In the genomic region with DNA sequence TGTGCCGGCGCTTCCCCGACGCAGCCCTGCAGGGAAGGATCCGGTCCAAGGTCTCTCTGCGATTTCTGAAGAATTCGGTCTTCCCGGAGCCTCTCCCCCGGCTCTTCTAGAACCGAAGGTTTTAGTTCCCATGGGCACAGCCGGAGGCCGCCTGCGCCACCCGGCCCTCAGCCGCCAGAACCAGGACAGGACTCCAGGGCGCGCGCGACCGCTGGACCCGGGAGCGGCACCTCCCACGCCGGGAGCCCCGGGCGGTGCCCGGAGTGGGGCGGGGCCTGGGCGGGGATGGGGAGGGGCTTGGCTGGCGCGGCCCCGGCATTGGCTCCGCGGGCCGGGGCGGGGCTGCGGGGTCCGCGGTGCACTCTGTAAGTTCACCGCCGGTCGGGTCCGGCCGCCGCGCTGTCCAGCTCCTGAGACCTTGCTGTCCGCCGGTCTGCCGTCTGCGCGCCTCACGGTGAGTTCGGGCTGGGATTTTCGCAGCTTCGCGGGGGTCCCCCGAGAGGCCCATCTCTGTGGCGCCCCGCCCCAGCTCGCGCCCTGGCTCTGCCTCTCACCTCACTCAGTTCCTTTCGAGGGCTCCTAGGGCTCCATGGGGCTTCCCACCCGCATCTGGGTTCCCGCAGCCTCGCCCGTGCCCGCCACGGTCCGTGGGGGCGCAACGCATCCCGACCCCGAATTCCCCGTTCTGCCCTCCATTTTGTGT, we compare ENCODE assay signal across 8 cellular contexts. TPM values are rescaled to one million over a fixed set of nuclear protein-coding genes. Genes with fewer than 3 reads are reported as not detected.
DNase-seq lines count a peak whose midpoint lies in the region; ATAC-seq and TF ChIP-seq lines count a peak whose summit lies in the region.

A gene with protein sequence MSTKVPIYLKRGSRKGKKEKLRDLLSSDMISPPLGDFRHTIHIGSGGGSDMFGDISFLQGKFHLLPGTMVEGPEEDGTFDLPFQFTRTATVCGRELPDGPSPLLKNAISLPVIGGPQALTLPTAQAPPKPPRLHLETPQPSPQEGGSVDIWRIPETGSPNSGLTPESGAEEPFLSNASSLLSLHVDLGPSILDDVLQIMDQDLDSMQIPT (plus strand): TSS at position 366 of the 703 bp plus-strand sequence. CDS start 6,033 bp downstream, outside the sequence.

- POLR2A ChIA-PET in OCI-LY7 (lab: Charles Lee), result interaction anchor here (1.2 to 2.9 kb wide), 2 partner anchors 19 to 23 kb away, joined by 3 to 8 read pairs; a partner anchor contains a TSS

- H2AFZ ChIP-seq in OCI-LY7 (ENCODE audit: low read length), result peak within 1 kb of the TSS; percentile 54

- no peak for TF ChIP-seq CTCF in OCI-LY7 (conservative IDR thresholded peaks at IDR 0.05; ENCODE audit: low read length)
- TF ChIP-seq CTCF in esophagus muscularis mucosa (IDR thresholded peaks at IDR 0.05), result peak in 1 of 3 experiments; percentile 4

- no peaks in the 10 kb centered on the region for H4K20me1 ChIP-seq in OCI-LY7 (ENCODE audit: insufficient read depth, low read length)

- peak within 1 kb of the TSS; percentile 74 for H3K4me3 ChIP-seq in OCI-LY7 (ENCODE audit: low read depth, low read length, poor library complexity, severe bottlenecking)
- H3K4me3 ChIP-seq in esophagus muscularis mucosa, result peak within 1 kb of the TSS; percentile 87 to 100 (median 88)
- H3K4me3 ChIP-seq in muscle layer of duodenum (ENCODE audit: low read depth in 1 of 2, low read length in 2 of 2), result peak within 1 kb of the TSS; percentile 85 to 93

- no peak for TF ChIP-seq EP300 in esophagus muscularis mucosa (IDR thresholded peaks at IDR 0.05)

- no peaks in the 10 kb centered on the region for H3K79me2 ChIP-seq in OCI-LY7 (ENCODE audit: insufficient read depth, low read depth, low read length)

- DNase-seq in AML-193 (lab: John Stamatoyannopoulos, UW), result peak; percentile 45 to 54
- peak; percentile 74 for DNase-seq in OCI-LY7 (ENCODE audit: low spot score)
- peak; percentile 85 to 88 for DNase-seq in activated T-cell treated with anti-CD3 and anti-CD28 coated beads, Interleukin-2, amount 50 U/mL, for 48 hours
- peak; percentile 95 for DNase-seq in esophagus muscularis mucosa (ENCODE audit: extremely low spot score)
- DNase-seq in stimulated activated CD8-positive, alpha-beta memory T cell treated with anti-CD3 and anti-CD28 coated beads, Interleukin-7, amount 100 ng/mL, for 24 hours (ENCODE audit: low read depth), result peak; percentile 59

- WGBS in esophagus muscularis mucosa, result 0% methylated on average over 20 of the region's 74 CpGs

- ATAC-seq in GM19043 (IDR thresholded peaks at IDR 0.05; ENCODE audit: low read depth, unreplicated experiment) (peak; percentile 79), HG03457 (IDR thresholded peaks at IDR 0.05; ENCODE audit: unreplicated experiment) (peak; percentile 48)

- H3K27me3 ChIP-seq in esophagus muscularis mucosa (no peaks in the 10 kb centered on the region), muscle layer of duodenum (ENCODE audit: low read depth, low read length) (no peaks in the 10 kb centered on the region)

- H3K4me2 ChIP-seq in OCI-LY7 (ENCODE audit: low read length), result peak within 1 kb of the TSS; percentile 96

- intact Hi-C loops in OCI-LY7 (cut with micrococcal nuclease; ENCODE audit: unreplicated experiment), result loop anchor here (2.0 to 10.0 kb wide), 5 partner anchors 37 to 470 kb away; a partner anchor contains a TSS
- intact Hi-C loops in esophagus muscularis mucosa (cut with DNase I), result loop anchor here (2.0 kb wide), 1 partner anchor 24 kb away; no protein-coding TSS in a partner anchor

- H3K4me1 ChIP-seq in OCI-LY7 (ENCODE audit: insufficient read depth, low read length, poor library complexity, severe bottlenecking), result peaks cover 9% of the 10 kb centered on the region
- peaks cover 48 to 88% (median 86%) of the 10 kb centered on the region in 4 donors for H3K4me1 ChIP-seq in esophagus muscularis mucosa
- peaks cover 9 to 43% of the 10 kb centered on the region in 2 donors for H3K4me1 ChIP-seq in muscle layer of duodenum (ENCODE audit: control insufficient read depth in 1 of 2, insufficient read depth in 2 of 2, low read length in 2 of 2)

- CTCF ChIA-PET in OCI-LY7 (lab: Charles Lee; ENCODE audit: unreplicated experiment), result interaction anchor here (0.5 to 0.9 kb wide), 4 partner anchors 15 to 108 kb away, joined by 3 to 5 read pairs (median 3); no protein-coding TSS in a partner anchor

- TF ChIP-seq POLR2A in esophagus muscularis mucosa (IDR thresholded peaks at IDR 0.05; ENCODE audit: low read depth), result no peak

- no peaks in the 10 kb centered on the region for H3K9me2 ChIP-seq in OCI-LY7 (ENCODE audit: insufficient read depth, low read length)

- BruUV-seq in OCI-LY7 (replicated peaks; lab: Mats Ljungman, UMichigan), result no TSS peak

- H3K9me3 ChIP-seq in OCI-LY7 (ENCODE audit: low read length), result no peaks in the 10 kb centered on the region
- no peaks in the 10 kb centered on the region for H3K9me3 ChIP-seq in esophagus muscularis mucosa
- no peaks in the 10 kb centered on the region for H3K9me3 ChIP-seq in muscle layer of duodenum (ENCODE audit: control insufficient read depth in 1 of 2, low read length in 2 of 2)

- H3K36me3 ChIP-seq in OCI-LY7 (ENCODE audit: insufficient read depth, low read length) (no peaks in the 10 kb centered on the region), esophagus muscularis mucosa (peaks cover 0 to 7% (median 5%) of the 10 kb centered on the region in 4 donors), muscle layer of duodenum (ENCODE audit: control insufficient read depth in 1 of 2, insufficient read depth in 2 of 2, low read length in 2 of 2) (peaks cover 0 to 3% of the 10 kb centered on the region in 2 donors)

- H3K27ac ChIP-seq in OCI-LY7 (ENCODE audit: low read depth, low read length, poor library complexity, severe bottlenecking) (no peak within 1 kb of the TSS), esophagus muscularis mucosa (replicated peaks in 1 of 4) (peak within 1 kb of the TSS; percentile 95 to 97 (median 96)), muscle layer of duodenum (ENCODE audit: low read length) (peak within 1 kb of the TSS; percentile 87)

RNA-seq across cellular contexts. Expression of the gene that starts here (rescaled TPM):
- total RNA-seq in OCI-LY7 (2014; rRNA removed; shearing (Covaris generic)), result not detected in 2 replicates
- 1.7 and 3.9 TPM in 2 replicates for total RNA-seq in OCI-LY7 (2022)
- total RNA-seq in esophagus muscularis mucosa, result 10 to 100 TPM; 39.9 to 90.1 (median 54.4) TPM

Comparison
In these comparisons a context has a peak if more than half of its experiments do, and no peak if none do; other contexts are left out.
1. RNA of the gene that starts here (total RNA-seq): 39.9 to 90.1 TPM in esophagus muscularis mucosa; 1.7 to 3.9 TPM in OCI-LY7; every median in the first group is over 4 times any median in the second.
2. Peak in every context shown above with its lines, with median percentiles within 50 percentile points of each other: DNase-seq and H3K4me3 ChIP-seq.